ENCODE assay signal across 1 cellular context in the genomic region with DNA sequence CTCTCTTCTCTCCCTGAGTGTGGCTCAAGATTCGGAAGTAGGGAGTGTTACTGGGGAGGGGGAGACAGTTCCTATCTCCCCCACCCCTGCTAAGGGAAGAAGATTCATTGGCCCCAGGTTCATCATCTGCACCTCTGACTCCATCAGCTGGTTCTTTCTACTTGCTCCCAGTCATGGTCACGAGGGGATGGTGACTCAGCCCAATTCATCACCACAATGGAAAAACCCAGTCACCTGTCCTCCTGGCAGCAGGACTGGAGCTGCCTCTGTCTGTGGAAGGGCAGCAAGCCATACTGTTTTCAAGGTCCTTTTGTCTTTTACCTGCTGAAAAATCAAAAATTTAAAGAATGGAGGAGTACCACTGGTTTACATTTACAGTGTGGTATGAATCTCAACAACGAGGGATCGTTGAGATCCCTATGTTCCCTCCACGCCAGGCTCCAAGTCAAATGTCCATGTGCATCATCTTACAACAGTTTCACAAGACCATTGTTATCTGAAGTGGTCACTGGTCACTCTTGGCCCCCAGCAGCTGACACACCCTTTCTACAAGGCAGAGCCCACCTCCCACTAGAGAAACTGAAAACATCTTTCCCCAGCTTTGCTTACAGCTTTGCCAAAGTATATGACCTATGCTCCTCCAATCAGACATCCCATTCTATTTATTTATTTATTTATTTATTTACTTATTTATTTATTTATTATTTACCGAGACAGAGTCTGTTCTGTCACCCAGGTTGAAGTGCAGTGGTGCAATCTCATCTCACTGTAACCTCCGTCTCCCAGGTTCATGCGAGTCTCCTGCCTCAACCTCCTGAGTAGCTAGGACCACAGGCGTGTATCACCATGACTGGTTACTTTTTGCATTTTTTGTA.
TF ChIP-seq lines count a peak whose summit lies in the region.

No MANE protein-coding gene starts in this region.

TF ChIP-seq in K562, 482 proteins besides CTCF, POLR2A, EP300 and RAD21 (continued from another document):
- TF ChIP-seq ARID4B (CRISPR knock-in tag; IDR thresholded peaks at IDR 0.05) (no peak), RBM22 (IDR thresholded peaks at IDR 0.05; ENCODE audit: low read depth, low read length, poor library complexity, severe bottlenecking) (no peak), SMARCC2 (IDR thresholded peaks at IDR 0.05; ENCODE audit: low read depth) (no peak), NR2C2 (CRISPR knock-in tag; IDR thresholded peaks at IDR 0.05) (no peak), NR2C2 (tag; IDR thresholded peaks at IDR 0.05) (peak; percentile 74), NR1H2 (CRISPR knock-in tag; IDR thresholded peaks at IDR 0.05) (no peak), LARP7 (IDR thresholded peaks at IDR 0.05) (no peak), HNRNPK (IDR thresholded peaks at IDR 0.05; ENCODE audit: low read depth, low read length, poor library complexity, severe bottlenecking) (no peak), FOXK1 (CRISPR knock-in tag; IDR thresholded peaks at IDR 0.05; ENCODE audit: borderline replicate concordance) (no peak), BMI1 (IDR thresholded peaks at IDR 0.05; ENCODE audit: low read length) (no peak), MECOM (CRISPR knock-in tag; IDR thresholded peaks at IDR 0.05) (no peak), ZSCAN29 (IDR thresholded peaks at IDR 0.05) (no peak), RBM34 (IDR thresholded peaks at IDR 0.05; ENCODE audit: borderline replicate concordance, insufficient read depth, low read length) (no peak), ZBTB11 (CRISPR knock-in tag; IDR thresholded peaks at IDR 0.05) (0 out of 6 replicates have a peak, but pooled peaks of 1 of the 3 experiments have one; percentile 9), CREM (IDR thresholded peaks at IDR 0.05; ENCODE audit: low read depth) (no peak), DIDO1 (tag; IDR thresholded peaks at IDR 0.05; ENCODE audit: low read depth) (0 out of 2 replicates have a peak, but pooled peaks have one; percentile 7), JUN (IDR thresholded peaks at IDR 0.05; ENCODE audit: borderline replicate concordance, low read depth, low read length) (peak; percentile 94), JUN (CRISPR knock-in tag; IDR thresholded peaks at IDR 0.05; ENCODE audit: borderline replicate concordance) (no peak), ZNF584 (CRISPR knock-in tag; IDR thresholded peaks at IDR 0.05; ENCODE audit: low read depth) (no peak), U2AF2 (optimal IDR thresholded peaks at IDR 0.05; ENCODE audit: low read depth, low read length) (no peak), SLC30A9 (CRISPR knock-in tag; IDR thresholded peaks at IDR 0.05) (no peak), ZNF780A (CRISPR knock-in tag; IDR thresholded peaks at IDR 0.05) (no peak), BRF2 (IDR thresholded peaks at IDR 0.05; ENCODE audit: borderline replicate concordance, insufficient read depth, insufficient read length) (no peak), COPS2 (conservative IDR thresholded peaks at IDR 0.05) (no peak), BACH1 (tag; IDR thresholded peaks at IDR 0.05) (peak; percentile 90), RBM14 (IDR thresholded peaks at IDR 0.05; ENCODE audit: borderline replicate concordance, insufficient read depth, low read depth, low read length) (no peak), PCBP2 (IDR thresholded peaks at IDR 0.05; ENCODE audit: low read depth, low read length, poor library complexity, severe bottlenecking) (no peak), NFIX (CRISPR knock-in tag; IDR thresholded peaks at IDR 0.05; ENCODE audit: low read depth) (no peak), CBFA2T2 (conservative IDR thresholded peaks at IDR 0.05) (peak; percentile 31; the same call in 1 of the 2 replicates), CBX8 (IDR thresholded peaks at IDR 0.05; ENCODE audit: borderline replicate concordance, extremely low read depth, low read depth, low read length, poor library complexity, severe bottlenecking) (no peak), MEIS2 (IDR thresholded peaks at IDR 0.05; ENCODE audit: partially characterized antibody) (peak; percentile 62), CBX3 (IDR thresholded peaks at IDR 0.05; ENCODE audit: borderline replicate concordance in 1 of 2, low read length in 2 of 2) (no peak), ZNF316 (IDR thresholded peaks at IDR 0.05) (peak; percentile 82), THRB (CRISPR knock-in tag; conservative IDR thresholded peaks at IDR 0.05) (no peak), ZEB2 (IDR thresholded peaks at IDR 0.05) (no peak), DPF2 (IDR thresholded peaks at IDR 0.05) (peak; percentile 50; the same call in 1 of the 2 replicates), SIRT6 (IDR thresholded peaks at IDR 0.05; ENCODE audit: low read depth, low read length) (no peak), SMAD4 (CRISPR knock-in tag; conservative IDR thresholded peaks at IDR 0.05) (no peak), ZNF507 (tag; conservative IDR thresholded peaks at IDR 0.05) (no peak), FOSL1 (tag; conservative IDR thresholded peaks at IDR 0.05) (peak; percentile 100), EZH2 (IDR thresholded peaks at IDR 0.05; ENCODE audit: borderline replicate concordance, low read depth, low read length) (no peak), CBX1 (IDR thresholded peaks at IDR 0.05; ENCODE audit: low read depth) (no peak), IRF2 (CRISPR knock-in tag; IDR thresholded peaks at IDR 0.05) (no peak), MAFG (tag; conservative IDR thresholded peaks at IDR 0.05) (peak; percentile 89)
- TF ChIP-seq, protein P1, sequence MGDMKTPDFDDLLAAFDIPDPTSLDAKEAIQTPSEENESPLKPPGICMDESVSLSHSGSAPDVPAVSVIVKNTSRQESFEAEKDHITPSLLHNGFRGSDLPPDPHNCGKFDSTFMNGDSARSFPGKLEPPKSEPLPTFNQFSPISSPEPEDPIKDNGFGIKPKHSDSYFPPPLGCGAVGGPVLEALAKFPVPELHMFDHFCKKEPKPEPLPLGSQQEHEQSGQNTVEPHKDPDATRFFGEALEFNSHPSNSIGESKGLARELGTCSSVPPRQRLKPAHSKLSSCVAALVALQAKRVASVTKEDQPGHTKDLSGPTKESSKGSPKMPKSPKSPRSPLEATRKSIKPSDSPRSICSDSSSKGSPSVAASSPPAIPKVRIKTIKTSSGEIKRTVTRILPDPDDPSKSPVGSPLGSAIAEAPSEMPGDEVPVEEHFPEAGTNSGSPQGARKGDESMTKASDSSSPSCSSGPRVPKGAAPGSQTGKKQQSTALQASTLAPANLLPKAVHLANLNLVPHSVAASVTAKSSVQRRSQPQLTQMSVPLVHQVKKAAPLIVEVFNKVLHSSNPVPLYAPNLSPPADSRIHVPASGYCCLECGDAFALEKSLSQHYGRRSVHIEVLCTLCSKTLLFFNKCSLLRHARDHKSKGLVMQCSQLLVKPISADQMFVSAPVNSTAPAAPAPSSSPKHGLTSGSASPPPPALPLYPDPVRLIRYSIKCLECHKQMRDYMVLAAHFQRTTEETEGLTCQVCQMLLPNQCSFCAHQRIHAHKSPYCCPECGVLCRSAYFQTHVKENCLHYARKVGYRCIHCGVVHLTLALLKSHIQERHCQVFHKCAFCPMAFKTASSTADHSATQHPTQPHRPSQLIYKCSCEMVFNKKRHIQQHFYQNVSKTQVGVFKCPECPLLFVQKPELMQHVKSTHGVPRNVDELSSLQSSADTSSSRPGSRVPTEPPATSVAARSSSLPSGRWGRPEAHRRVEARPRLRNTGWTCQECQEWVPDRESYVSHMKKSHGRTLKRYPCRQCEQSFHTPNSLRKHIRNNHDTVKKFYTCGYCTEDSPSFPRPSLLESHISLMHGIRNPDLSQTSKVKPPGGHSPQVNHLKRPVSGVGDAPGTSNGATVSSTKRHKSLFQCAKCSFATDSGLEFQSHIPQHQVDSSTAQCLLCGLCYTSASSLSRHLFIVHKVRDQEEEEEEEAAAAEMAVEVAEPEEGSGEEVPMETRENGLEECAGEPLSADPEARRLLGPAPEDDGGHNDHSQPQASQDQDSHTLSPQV (IDR thresholded peaks at IDR 0.05) = no peak
- TF ChIP-seq, protein P2, sequence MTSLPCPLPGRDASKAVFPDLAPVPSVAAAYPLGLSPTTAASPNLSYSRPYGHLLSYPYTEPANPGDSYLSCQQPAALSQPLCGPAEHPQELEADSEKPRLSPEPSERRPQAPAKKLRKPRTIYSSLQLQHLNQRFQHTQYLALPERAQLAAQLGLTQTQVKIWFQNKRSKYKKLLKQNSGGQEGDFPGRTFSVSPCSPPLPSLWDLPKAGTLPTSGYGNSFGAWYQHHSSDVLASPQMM (CRISPR knock-in tag; IDR thresholded peaks at IDR 0.05) = no peak
- TF ChIP-seq, protein P3, sequence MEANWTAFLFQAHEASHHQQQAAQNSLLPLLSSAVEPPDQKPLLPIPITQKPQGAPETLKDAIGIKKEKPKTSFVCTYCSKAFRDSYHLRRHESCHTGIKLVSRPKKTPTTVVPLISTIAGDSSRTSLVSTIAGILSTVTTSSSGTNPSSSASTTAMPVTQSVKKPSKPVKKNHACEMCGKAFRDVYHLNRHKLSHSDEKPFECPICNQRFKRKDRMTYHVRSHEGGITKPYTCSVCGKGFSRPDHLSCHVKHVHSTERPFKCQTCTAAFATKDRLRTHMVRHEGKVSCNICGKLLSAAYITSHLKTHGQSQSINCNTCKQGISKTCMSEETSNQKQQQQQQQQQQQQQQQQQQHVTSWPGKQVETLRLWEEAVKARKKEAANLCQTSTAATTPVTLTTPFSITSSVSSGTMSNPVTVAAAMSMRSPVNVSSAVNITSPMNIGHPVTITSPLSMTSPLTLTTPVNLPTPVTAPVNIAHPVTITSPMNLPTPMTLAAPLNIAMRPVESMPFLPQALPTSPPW (CRISPR knock-in tag; IDR thresholded peaks at IDR 0.05) = no peak; the same call in 1 of the 2 replicates
